Comparison of ENCODE assay signal across 20 cellular contexts in genomic region chr3:48215019-48215418, GRCh38. TPM values are rescaled to one million over a fixed set of nuclear protein-coding genes. Genes with fewer than 3 reads are reported as not detected.
DNase-seq lines count a peak whose midpoint lies in the region; TF ChIP-seq lines count a peak whose summit lies in the region.
"Had no signal": no experiment of that assay in that cellular context is flagged by ENCODE, and none has a peak within 500 bp of the region (broad histone marks: within the 10 kb centered on the region; RNA-seq: fewer than 3 reads in every experiment).

No MANE protein-coding gene starts in this region.

- H3K36me3 ChIP-seq in Peyer's patch (no peaks in the 10 kb centered on the region), esophagus (ENCODE audit: control insufficient read depth in 2 of 2, insufficient read depth in 2 of 2, low read length in 1 of 2) (no peaks in the 10 kb centered on the region), stomach smooth muscle (ENCODE audit: control insufficient read depth in 2 of 2, insufficient read depth in 2 of 2, low read length in 2 of 2) (no peaks in the 10 kb centered on the region)
- H3K36me3 ChIP-seq: MG63 had no signal

- no peak overlapping the region for H3K27ac Mint-ChIP-seq in activated naive CD4-positive, alpha-beta T cell treated with anti-CD3 and anti-CD28 coated beads for 36 hours
- H3K27ac Mint-ChIP-seq: type B pancreatic cell had no signal

- H3K4me1 Mint-ChIP-seq in activated naive CD4-positive, alpha-beta T cell treated with anti-CD3 and anti-CD28 coated beads for 36 hours (ENCODE audit: low read depth) = no peaks in the 10 kb centered on the region

- peak overlapping the region; percentile 27 to 55 (median 40) for H3K27ac ChIP-seq in Peyer's patch
- H3K27ac ChIP-seq in esophagus (ENCODE audit: low read depth in 2 of 2, low read length in 1 of 2) = peak overlapping the region; percentile 14 to 70
- peak overlapping the region; percentile 53 for H3K27ac ChIP-seq in stomach smooth muscle (ENCODE audit: low read length)

- H3K4me3 ChIP-seq in Peyer's patch (no peak overlapping the region), esophagus (ENCODE audit: low read depth in 1 of 2, low read length in 2 of 2) (no peak overlapping the region), lower leg skin (ENCODE audit: low read depth, poor library complexity, severe bottlenecking) (no peak overlapping the region), stomach smooth muscle (ENCODE audit: low read length in 2 of 2) (no peak overlapping the region)
- H3K4me3 ChIP-seq: GM12878, MG63 had no signal

- H3K4me3 Mint-ChIP-seq in activated naive CD4-positive, alpha-beta T cell treated with anti-CD3 and anti-CD28 coated beads for 36 hours = no peak overlapping the region
- H3K4me3 Mint-ChIP-seq: type B pancreatic cell had no signal

- TF ChIP-seq POLR2A in Peyer's patch (IDR thresholded peaks at IDR 0.05) (no peak), lower leg skin (IDR thresholded peaks at IDR 0.05) (no peak)

- no peak for DNase-seq in Peyer's patch
- peak; percentile 41 to 88 for DNase-seq in lower leg skin (ENCODE audit: low spot score in 2 of 2)
- DNase-seq in activated naive CD4-positive, alpha-beta T cell treated with anti-CD3 and anti-CD28 coated beads for 36 hours = no peak
- DNase-seq in 8988T = no peak
- DNase-seq in activated T-cell treated with anti-CD3 and anti-CD28 coated beads, Interleukin-2, amount 50 U/mL, for 1 hour = no peak
- no peak for DNase-seq in ecto neural progenitor cell (ENCODE audit: low spot score)
- DNase-seq: activated CD4-positive, alpha-beta T cell treated with anti-CD3 and anti-CD28 coated beads, Interleukin-2, amount 50 U/mL, for 48 hours; dermis blood vessel endothelial cell; MG63; NCI-H1694 treated with DMSO at 0.1 percent for 48 hours; NCI-H510A treated with DMSO at 0.1 percent for 48 hours; SK-N-SH had no signal

- H3K9me3 ChIP-seq in Peyer's patch (no peaks in the 10 kb centered on the region), esophagus (ENCODE audit: control insufficient read depth in 2 of 2, insufficient read depth in 1 of 2, low read depth in 1 of 2, low read length in 1 of 2) (no peaks in the 10 kb centered on the region), stomach smooth muscle (ENCODE audit: control insufficient read depth in 2 of 2, low read length in 2 of 2) (no peaks in the 10 kb centered on the region)
- H3K9me3 ChIP-seq: MG63, SK-N-SH had no signal

- H3K27me3 ChIP-seq in Peyer's patch (no peaks in the 10 kb centered on the region), esophagus (ENCODE audit: control insufficient read depth in 1 of 2, insufficient read depth in 2 of 2, low read length in 2 of 2) (no peaks in the 10 kb centered on the region), stomach smooth muscle (ENCODE audit: control insufficient read depth in 1 of 2, insufficient read depth in 2 of 2, low read length in 2 of 2) (no peaks in the 10 kb centered on the region)
- H3K27me3 ChIP-seq: MG63 had no signal

- CTCF ChIA-PET in activated naive CD4-positive, alpha-beta T cell treated with anti-CD3 and anti-CD28 coated beads for 36 hours (lab: Charles Lee) = no interaction called here

- no peak overlapping the region for H3K9ac ChIP-seq in stomach smooth muscle (ENCODE audit: low read length in 2 of 2)
- H3K9ac ChIP-seq: SK-N-SH had no signal

- H3K27me3 Mint-ChIP-seq in activated naive CD4-positive, alpha-beta T cell treated with anti-CD3 and anti-CD28 coated beads for 36 hours (ENCODE audit: low read depth) = no peaks in the 10 kb centered on the region
- H3K27me3 Mint-ChIP-seq: type B pancreatic cell had no signal

- WGBS in esophagus, 2 donors = 65 to 71% methylated on average over 3 of the region's 3 CpGs
- 61 to 69% methylated on average over 3 of the region's 3 CpGs for WGBS in lower leg skin, 2 donors

- no peaks in the 10 kb centered on the region for H3K9me3 Mint-ChIP-seq in activated naive CD4-positive, alpha-beta T cell treated with anti-CD3 and anti-CD28 coated beads for 36 hours
- H3K9me3 Mint-ChIP-seq: type B pancreatic cell had no signal

- intact Hi-C loops in lower leg skin (cut with DNase I; ENCODE audit: low total_unique reads) = loop anchor here (5.0 kb wide), 1 partner anchor 1047 kb away; no protein-coding TSS in a partner anchor
- intact Hi-C loops in activated naive CD4-positive, alpha-beta T cell treated with anti-CD3 and anti-CD28 coated beads for 36 hours (cut with micrococcal nuclease) = no loop called here

- TF ChIP-seq CTCF in Peyer's patch (IDR thresholded peaks at IDR 0.05) (no peak), lower leg skin (IDR thresholded peaks at IDR 0.05) (no peak)

- no peaks in the 10 kb centered on the region for H3K36me3 Mint-ChIP-seq in activated naive CD4-positive, alpha-beta T cell treated with anti-CD3 and anti-CD28 coated beads for 36 hours (ENCODE audit: low read depth)
- H3K36me3 Mint-ChIP-seq: type B pancreatic cell had no signal

- H3K4me1 ChIP-seq in Peyer's patch (peaks cover 0 to 10% (median 0%) of the 10 kb centered on the region in 4 donors), esophagus (ENCODE audit: control insufficient read depth in 2 of 2, insufficient read depth in 2 of 2, low read length in 1 of 2) (peaks cover 5% of the 10 kb centered on the region in 2 donors), stomach smooth muscle (ENCODE audit: control insufficient read depth, insufficient read depth, low read length) (peaks cover 19% of the 10 kb centered on the region)

RNA-seq across cellular contexts. Expression of gene CAMP, which starts 8.3 kb away (rescaled TPM):
- total RNA-seq in Peyer's patch = not detected
- under 1 TPM; 0.19 to 0.43 TPM for polyA plus RNA-seq in esophagus
- total RNA-seq in lower leg skin = 1 to 10 TPM in 1 of 4 donors, not detected in 3; 1.1 TPM
- total RNA-seq in activated naive CD4-positive, alpha-beta T cell treated with anti-CD3 and anti-CD28 coated beads for 36 hours = not detected
- total RNA-seq: dermis blood vessel endothelial cell, fibroblast of lung, H1, pulmonary artery endothelial cell had no signal
- polyA plus RNA-seq: AG04450, fibroblast of lung, H1, SK-N-SH had no signal

RNA-seq across cellular contexts. Expression of gene ZNF589, which starts 25.9 kb away (rescaled TPM):
- total RNA-seq in Peyer's patch (10 to 100 TPM in 3 of 4 donors, 1 to 10 TPM in 1; 5.6 to 91.6 (median 14.6) TPM), lower leg skin (1 to 10 TPM; 4.8 to 9.4 (median 9.0) TPM)
- polyA plus RNA-seq in esophagus = 1 to 10 TPM; 5.4 to 9.5 TPM
- 10 to 100 TPM; 15.8 to 16.3 TPM for total RNA-seq in activated naive CD4-positive, alpha-beta T cell treated with anti-CD3 and anti-CD28 coated beads for 36 hours

RNA-seq across cellular contexts. Expression of gene CDC25A, which starts 26.8 kb away (rescaled TPM):
- total RNA-seq in Peyer's patch = 10 to 100 TPM in 1 of 4 donors, 1 to 10 TPM in 3; 3.3 to 10.4 (median 6.3) TPM
- polyA plus RNA-seq in esophagus = 1 to 10 TPM; 1.8 to 2.9 TPM
- total RNA-seq in lower leg skin = 1 to 10 TPM in 1 of 4 donors, under 1 TPM in 3; 0.45 to 1.0 (median 0.77) TPM
- 10 to 100 TPM; 40.8 to 41.8 TPM for total RNA-seq in activated naive CD4-positive, alpha-beta T cell treated with anti-CD3 and anti-CD28 coated beads for 36 hours

Comparison
In these comparisons a context has a peak if more than half of its experiments do, and no peak if none do; other contexts are left out.
1. DNase-seq: peak in lower leg skin (2 of 2); none in Peyer's patch (0 of 3), activated naive CD4-positive, alpha-beta T cell treated with anti-CD3 and anti-CD28 coated beads for 36 hours (single experiment), 8988T (single experiment), activated T-cell treated with anti-CD3 and anti-CD28 coated beads, Interleukin-2, amount 50 U/mL, for 1 hour (single experiment) and ecto neural progenitor cell (single experiment).
2. Peak in every context shown above with its lines, with median percentiles within 50 percentile points of each other: H3K27ac ChIP-seq.